In genomic region chr9:6029581-6029980, GRCh38 we compare ENCODE assay signal across 1 cellular context.
TF ChIP-seq lines count a peak whose summit lies in the region.

No MANE protein-coding gene starts in this region.

TF ChIP-seq in GM23338, 12 proteins besides CTCF, POLR2A, EP300 and RAD21 (continued from another document):
- no peak for TF ChIP-seq ZNF462 (CRISPR knock-in tag; IDR thresholded peaks at IDR 0.05)
- TF ChIP-seq ETS1 (IDR thresholded peaks at IDR 0.05), result no peak
- TF ChIP-seq REST (IDR thresholded peaks at IDR 0.05; ENCODE audit: unreplicated experiment), result no peak
- TF ChIP-seq ZNF331 (CRISPR knock-in tag; IDR thresholded peaks at IDR 0.05; ENCODE audit: low read depth), result no peak
